In the genomic region with DNA sequence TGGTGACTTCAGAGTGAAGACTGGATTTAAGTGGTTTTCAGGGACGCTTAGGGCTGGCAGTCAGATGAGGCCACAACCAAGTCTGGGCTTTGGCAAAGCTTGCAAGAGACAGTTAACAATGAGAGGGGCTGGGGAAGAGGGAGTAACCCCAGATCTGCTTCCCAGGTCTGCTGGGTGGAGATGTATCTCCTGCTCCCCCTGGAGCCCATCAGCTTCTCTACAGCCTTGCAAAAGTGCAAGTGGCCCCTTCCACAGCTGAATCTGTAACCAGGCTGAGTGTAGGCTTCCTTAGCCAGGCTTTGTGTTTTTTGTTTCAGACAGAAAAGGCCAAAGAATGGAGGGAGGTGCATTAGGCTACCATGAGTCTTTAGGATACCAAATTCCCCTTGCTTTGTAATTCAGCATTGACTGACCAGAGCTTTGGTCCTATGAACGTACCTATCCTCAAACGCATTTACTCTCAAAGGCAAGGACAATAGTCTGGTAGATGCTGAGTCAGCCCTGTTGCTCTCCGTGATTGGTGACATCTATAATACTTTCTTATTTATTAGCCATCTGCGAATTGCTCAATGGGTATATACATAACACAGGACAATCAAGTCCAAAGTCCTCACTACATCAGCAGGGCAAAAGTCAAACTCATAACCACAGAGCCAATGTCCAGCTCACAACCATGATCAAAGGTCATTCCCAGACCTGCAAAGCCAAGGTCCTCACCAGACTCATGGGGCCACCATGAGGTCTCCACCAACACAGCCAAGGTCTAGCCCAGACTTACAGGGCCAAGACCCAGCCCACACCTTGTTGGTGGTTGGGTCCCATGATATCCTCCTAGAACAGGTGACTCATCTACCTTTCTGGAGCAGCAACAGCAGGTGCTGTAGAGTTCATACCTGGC, we compare ENCODE assay signal across 9 cellular contexts. TPM values are rescaled to one million over a fixed set of nuclear protein-coding genes. Genes with fewer than 3 reads are reported as not detected.
DNase-seq lines count a peak whose midpoint lies in the region; ATAC-seq, FAIRE-seq and TF ChIP-seq lines count a peak whose summit lies in the region.
"Had no signal": no experiment of that assay in that cellular context is flagged by ENCODE, and none has a peak within 500 bp of the region (broad histone marks: within the 10 kb centered on the region; RNA-seq: fewer than 3 reads in every experiment).

No MANE protein-coding gene starts in this region.

- no peak for TF ChIP-seq POLR2A in GM12891 (IDR thresholded peaks at IDR 0.05; ENCODE audit: low read depth, low read length)

- H3K9me3 ChIP-seq in AG04450 (ENCODE audit: control insufficient read depth, insufficient read depth, low read length) (no peaks in the 10 kb centered on the region), kidney (ENCODE audit: control insufficient read depth in 1 of 2, low read length in 2 of 2) (no peaks in the 10 kb centered on the region)

- CTCF ChIA-PET in AG04450 (lab: Charles Lee): interaction anchor here (0.6 to 3.5 kb wide), 7 partner anchors 12 to 1042 kb away, joined by 3 to 25 read pairs (median 3); partner anchors contain the start of gene SEC22C

- ATAC-seq in SK-N-SH treated with all-trans-retinoic acid at 6 μM for 48 hours (peak; percentile 88), GM21390 (IDR thresholded peaks at IDR 0.05; ENCODE audit: unreplicated experiment) (no peak)

- POLR2A ChIA-PET in AG04450 (lab: Yijun Ruan, JAX): interaction anchor here (0.6 kb wide), 1 partner anchor 165 kb away, joined by 5 read pairs; the partner anchor contains the start of gene SS18L2

- no peak overlapping the region for H3K9ac ChIP-seq in kidney (ENCODE audit: low read length in 2 of 2)

- FAIRE-seq in GM12891 (lab: Jason Lieb, UNC) (peak; percentile 20), kidney (lab: Jason Lieb, UNC) (no peak)

- peaks cover 23% of the 10 kb centered on the region for H3K27me3 ChIP-seq in AG04450 (ENCODE audit: control insufficient read depth, insufficient read depth, low read length)

- no peaks in the 10 kb centered on the region for H3K36me3 ChIP-seq in kidney (ENCODE audit: control insufficient read depth in 1 of 2, insufficient read depth in 2 of 2, low read length in 2 of 2)

- TF ChIP-seq CTCF in AG04450 (IDR thresholded peaks at IDR 0.05; ENCODE audit: low read depth, low read length) (peak; percentile 68), kidney (IDR thresholded peaks at IDR 0.05; ENCODE audit: borderline replicate concordance, extremely low read depth, insufficient read depth) (no peak)

- H3K4me1 ChIP-seq in kidney (ENCODE audit: control insufficient read depth in 1 of 2, insufficient read depth in 1 of 2, low read depth in 1 of 2, low read length in 2 of 2): peaks cover 0 to 7% of the 10 kb centered on the region in 2 donors

- H3K27ac ChIP-seq in AG04450 (ENCODE audit: low read depth, low read length) (no peak overlapping the region), kidney (ENCODE audit: low read depth in 2 of 2, low read length in 2 of 2) (no peak overlapping the region)

- H3K4me3 ChIP-seq in AG04450 (ENCODE audit: low read depth, low read length) (no peak overlapping the region), kidney (ENCODE audit: low read length in 2 of 2) (no peak overlapping the region)

- DNase-seq in AG04450 (ENCODE audit: low read depth, low spot score) (no peak), GM12891 (ENCODE audit: insufficient read length, low spot score) (no peak), germinal center (ENCODE audit: low spot score) (peak; percentile 29), superior temporal gyrus (ENCODE audit: extremely low spot score) (peak; percentile 54), kidney (no peak)
- no peak for DNase-seq in stimulated activated CD4-positive, alpha-beta T cell treated with anti-CD3 and anti-CD28 coated beads, Interleukin-4, amount 100 ng/mL, for 1 hour

- intact Hi-C loops in kidney (cut with DNase I): no loop called here

TF ChIP-seq in GM12891, 5 proteins besides CTCF, POLR2A, EP300 and RAD21:
- TF ChIP-seq SPI1 (IDR thresholded peaks at IDR 0.05; ENCODE audit: low read depth, low read length) (no peak), POLR2AphosphoS5 (IDR thresholded peaks at IDR 0.05; ENCODE audit: low read depth, low read length) (no peak), POU2F2 (IDR thresholded peaks at IDR 0.05; ENCODE audit: low read depth, low read length) (no peak), PAX5 (IDR thresholded peaks at IDR 0.05; ENCODE audit: insufficient read depth, low read length, severe bottlenecking) (no peak), TAF1 (IDR thresholded peaks at IDR 0.05; ENCODE audit: low read depth, low read length) (no peak)
TF ChIP-seq in GM12891: peak in this region for 0.

TF ChIP-seq in SK-N-SH treated with all-trans-retinoic acid at 6 μM for 48 hours, 23 proteins besides CTCF, POLR2A, EP300 and RAD21:
- TF ChIP-seq ZNF8 (CRISPR knock-in tag; IDR thresholded peaks at IDR 0.05) (no peak), TCF4 (CRISPR knock-in tag; IDR thresholded peaks at IDR 0.05; ENCODE audit: borderline replicate concordance) (no peak), PPARA (CRISPR knock-in tag; IDR thresholded peaks at IDR 0.05; ENCODE audit: borderline replicate concordance) (no peak), ISL1 (CRISPR knock-in tag; IDR thresholded peaks at IDR 0.05) (no peak), ESRRG (CRISPR knock-in tag; IDR thresholded peaks at IDR 0.05) (no peak)

RNA-seq across cellular contexts. Expression of gene CCDC13, which starts 17.1 kb away (rescaled TPM):
- polyA plus RNA-seq in AG04450 (2011; rRNA removed): 0.20 TPM in 1 of 2 replicates, not detected in the other
- 0.51 TPM in 1 of 2 replicates, not detected in the other for polyA minus RNA-seq in AG04450 (2011; rRNA and poly(A)+ RNA removed)
- polyA plus RNA-seq in GM12891 (2012; ENCODE audit: low read depth, missing spikeins): 0.64 TPM
- 5.3 TPM for total RNA-seq in kidney
- polyA plus RNA-seq in kidney (ENCODE audit: insufficient read depth, low read depth, low replicate concordance): 7.0 TPM

RNA-seq across cellular contexts. Expression of gene HIGD1A, which starts 48.4 kb away (rescaled TPM):
- polyA plus RNA-seq in AG04450 (2011; rRNA removed): 158 and 225 TPM in 2 replicates
- polyA minus RNA-seq in AG04450 (2011; rRNA and poly(A)+ RNA removed): 19.3 and 39.3 TPM in 2 replicates
- polyA plus RNA-seq in GM12891 (2012; ENCODE audit: low read depth, missing spikeins): 115 TPM
- 207 TPM for total RNA-seq in kidney
- polyA plus RNA-seq in kidney (ENCODE audit: insufficient read depth, low read depth, low replicate concordance): 283 TPM

RNA-seq across cellular contexts. Expression of gene ACKR2, which starts 53.3 kb away (rescaled TPM):
- 0.04 TPM in 1 of 2 replicates, not detected in the other for polyA plus RNA-seq in AG04450 (2011; rRNA removed)
- not detected in 2 replicates for polyA minus RNA-seq in AG04450 (2011; rRNA and poly(A)+ RNA removed)
- polyA plus RNA-seq in GM12891 (2012; ENCODE audit: low read depth, missing spikeins): 0.46 TPM
- 8.9 TPM for total RNA-seq in kidney
- polyA plus RNA-seq in kidney (ENCODE audit: insufficient read depth, low read depth, low replicate concordance): 0.86 TPM

RNA-seq across cellular contexts. Expression of gene HHATL, which starts 53.3 kb away (rescaled TPM):
- polyA plus RNA-seq in AG04450 (2011; rRNA removed) (not detected in 2 replicates), kidney (ENCODE audit: insufficient read depth, low read depth, low replicate concordance) (not detected)
- polyA minus RNA-seq in AG04450 (2011; rRNA and poly(A)+ RNA removed): not detected in 2 replicates
- not detected for polyA plus RNA-seq in GM12891 (2012; ENCODE audit: low read depth, missing spikeins)
- total RNA-seq in kidney: not detected
- total RNA-seq: activated naive CD4-positive, alpha-beta T cell treated with anti-CD3 and anti-CD28 coated beads, Interleukin-2, amount 50 U/mL, for 72 hours had no signal

Comparison
In these comparisons a context has a peak if more than half of its experiments do, and no peak if none do; other contexts are left out.
1. DNase-seq: peak in germinal center (single experiment) and superior temporal gyrus (single experiment); none in AG04450 (single experiment), GM12891 (single experiment), kidney (single experiment) and stimulated activated CD4-positive, alpha-beta T cell treated with anti-CD3 and anti-CD28 coated beads, Interleukin-4, amount 100 ng/mL, for 1 hour (single experiment).